ENCODE assay signal across 8 cellular contexts in the genomic region with DNA sequence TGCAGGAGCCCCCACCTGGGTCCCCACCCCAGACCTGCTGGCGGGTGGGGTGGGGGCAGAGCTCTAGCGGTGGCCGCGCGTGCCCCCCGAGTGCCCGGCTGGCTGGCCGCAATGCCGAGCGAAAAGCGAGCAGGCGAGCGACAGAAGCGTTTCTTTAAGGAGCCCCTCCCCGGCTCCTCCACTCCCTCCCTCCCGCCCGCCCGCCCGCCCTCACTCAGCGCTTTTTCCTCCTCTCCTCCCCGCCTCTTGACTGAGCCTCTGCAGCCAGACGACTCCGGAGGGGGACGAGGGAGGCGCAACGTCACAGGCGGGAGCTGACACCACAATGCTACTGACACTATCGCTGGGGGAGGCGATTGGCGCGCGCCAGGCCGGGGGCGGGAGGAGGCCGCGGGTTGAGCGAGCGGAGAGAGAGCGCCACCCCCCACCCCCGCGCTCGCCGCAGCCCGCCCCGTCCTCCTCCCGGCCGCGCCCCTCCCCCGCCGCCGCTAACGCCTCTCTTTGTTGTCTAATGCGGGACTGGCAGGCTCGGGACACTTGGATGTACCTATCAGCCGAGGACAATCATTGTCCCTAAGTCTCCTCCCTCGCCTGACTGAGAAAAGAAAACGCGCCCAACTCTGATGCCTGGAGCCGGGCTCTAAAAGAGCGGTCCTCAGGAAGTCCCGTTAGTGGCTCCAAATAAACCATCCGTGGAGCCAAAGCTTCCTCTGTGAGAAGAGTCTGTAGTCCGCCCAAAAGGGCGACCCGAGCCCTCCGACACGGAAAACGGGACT. TPM values are rescaled to one million over a fixed set of nuclear protein-coding genes. Genes with fewer than 3 reads are reported as not detected.
DNase-seq lines count a peak whose midpoint lies in the region; ATAC-seq and TF ChIP-seq lines count a peak whose summit lies in the region.

MEX3B (minus strand) TSS at position 127 of the 776 bp plus-strand sequence. CDS start 313 bp downstream, outside the sequence.

- peak within 1 kb of the TSS; percentile 86 to 98 (median 95) for H3K9ac ChIP-seq in BLaER1 treated with 17β-estradiol and CSF1 and Interleukin-3, amounts not matched to agents 10 nM and 100 nM

- no peaks in the 10 kb centered on the region for H3K9me3 ChIP-seq in BLaER1 treated with 17β-estradiol and CSF1 and Interleukin-3, amounts not matched to agents 10 nM and 100 nM (replicated peaks in 1 of 11)
- no peaks in the 10 kb centered on the region for H3K9me3 ChIP-seq in right lobe of liver

- intact Hi-C loops in activated CD4-positive, alpha-beta memory T cell treated with anti-CD3 and anti-CD28 coated beads for 36 hours (cut with micrococcal nuclease): loop anchor here (2.0 to 10.0 kb wide), 4 partner anchors 217 to 1351 kb away; partner anchors contain the start of genes ABHD17C, EFL1, SAXO2 and TLNRD1
- intact Hi-C loops in right lobe of liver (cut with DNase I): no loop called here

- H3K9me3 Mint-ChIP-seq in activated CD4-positive, alpha-beta memory T cell treated with anti-CD3 and anti-CD28 coated beads for 36 hours: no peaks in the 10 kb centered on the region

- no peak for TF ChIP-seq CTCF in right lobe of liver (IDR thresholded peaks at IDR 0.05)

- peak; percentile 85 for DNase-seq in NCI-H748 treated with DMSO at 0.1 percent for 48 hours (lab: John Stamatoyannopoulos, UW)
- DNase-seq in activated CD4-positive, alpha-beta memory T cell treated with anti-CD3 and anti-CD28 coated beads for 36 hours: peak; percentile 96
- DNase-seq in dermis microvascular lymphatic vessel endothelial cell (ENCODE audit: low read depth in 2 of 2): peak; percentile 88 to 99
- DNase-seq in right lobe of liver: peak; percentile 90 to 98 (median 94)
- DNase-seq in stimulated activated CD4-positive, alpha-beta T cell treated with anti-CD3 and anti-CD28 coated beads, Interleukin-4, amount 100 ng/mL, for 1 hour: peak; percentile 90

- peak within 1 kb of the TSS; percentile 81 to 99 (median 98) for H3K27ac ChIP-seq in BLaER1 treated with 17β-estradiol and CSF1 and Interleukin-3, amounts not matched to agents 10 nM and 100 nM
- peak within 1 kb of the TSS; percentile 72 to 83 (median 78) for H3K27ac ChIP-seq in right lobe of liver

- peaks cover 20 to 49% (median 43%) of the 10 kb centered on the region in 10 experiments for H3K4me1 ChIP-seq in BLaER1 treated with 17β-estradiol and CSF1 and Interleukin-3, amounts not matched to agents 10 nM and 100 nM
- H3K4me1 ChIP-seq in right lobe of liver: peaks cover 0 to under 1% (median 0%) of the 10 kb centered on the region in 4 donors

- peaks cover 16 to 47% (median 37%) of the 10 kb centered on the region in 11 experiments for H4K20me1 ChIP-seq in BLaER1 treated with 17β-estradiol and CSF1 and Interleukin-3, amounts not matched to agents 10 nM and 100 nM

- CTCF ChIA-PET in activated CD4-positive, alpha-beta memory T cell treated with anti-CD3 and anti-CD28 coated beads for 36 hours (lab: Charles Lee): interaction anchor here (0.6 to 0.9 kb wide), 3 partner anchors 564 to 938 kb away, joined by 3 to 4 read pairs (median 3); no protein-coding TSS in a partner anchor

- TF ChIP-seq POLR2A in right lobe of liver (IDR thresholded peaks at IDR 0.05): no peak

- H3K4me3 ChIP-seq in BLaER1 treated with 17β-estradiol and CSF1 and Interleukin-3, amounts not matched to agents 10 nM and 100 nM: peak within 1 kb of the TSS; percentile 90 to 99 (median 98)
- peak within 1 kb of the TSS; percentile 71 to 84 (median 75) for H3K4me3 ChIP-seq in right lobe of liver

- no peaks in the 10 kb centered on the region for H3K27me3 ChIP-seq in BLaER1 treated with 17β-estradiol and CSF1 and Interleukin-3, amounts not matched to agents 10 nM and 100 nM
- H3K27me3 ChIP-seq in right lobe of liver: peaks cover 0 to 11% of the 10 kb centered on the region in 2 donors

- ATAC-seq in GM19452 (IDR thresholded peaks at IDR 0.05; ENCODE audit: unreplicated experiment) (peak; percentile 65), HG03571 (IDR thresholded peaks at IDR 0.05; ENCODE audit: unreplicated experiment) (peak; percentile 70), right lobe of liver (peak; percentile 78 to 82 (median 81))

- H3K36me3 ChIP-seq in BLaER1 treated with 17β-estradiol and CSF1 and Interleukin-3, amounts not matched to agents 10 nM and 100 nM: peaks cover 12 to 30% (median 20%) of the 10 kb centered on the region in 11 experiments; a peak in 20 of 22 replicates
- H3K36me3 ChIP-seq in right lobe of liver: no peaks in the 10 kb centered on the region

- H3K4me3 Mint-ChIP-seq in activated CD4-positive, alpha-beta memory T cell treated with anti-CD3 and anti-CD28 coated beads for 36 hours: peak within 1 kb of the TSS; percentile 82

- 0% methylated on average over 1 of the region's 68 CpGs for WGBS in right lobe of liver (ENCODE audit: insufficient coverage, low coverage, low lambda C conversion rate, missing lambda C conversion rate)

- POLR2A ChIA-PET in activated CD4-positive, alpha-beta memory T cell treated with anti-CD3 and anti-CD28 coated beads for 36 hours (lab: Charles Lee): interaction anchor here (1.8 kb wide), 1 partner anchor 216 kb away, joined by 6 read pairs; the partner anchor contains the start of genes EFL1 and SAXO2

- peaks cover 21% of the 10 kb centered on the region for H3K27me3 Mint-ChIP-seq in activated CD4-positive, alpha-beta memory T cell treated with anti-CD3 and anti-CD28 coated beads for 36 hours

- peaks cover 2% of the 10 kb centered on the region for H3K36me3 Mint-ChIP-seq in activated CD4-positive, alpha-beta memory T cell treated with anti-CD3 and anti-CD28 coated beads for 36 hours

- peak within 1 kb of the TSS; percentile 80 for H3K27ac Mint-ChIP-seq in activated CD4-positive, alpha-beta memory T cell treated with anti-CD3 and anti-CD28 coated beads for 36 hours

- peaks cover 12% of the 10 kb centered on the region for H3K4me1 Mint-ChIP-seq in activated CD4-positive, alpha-beta memory T cell treated with anti-CD3 and anti-CD28 coated beads for 36 hours (ENCODE audit: low read depth)

- H3K4me2 ChIP-seq in BLaER1 treated with 17β-estradiol and CSF1 and Interleukin-3, amounts not matched to agents 10 nM and 100 nM: peak within 1 kb of the TSS; percentile 86 to 98 (median 94)

RNA-seq across cellular contexts. Expression of gene MEX3B, which starts in this region (rescaled TPM):
- total RNA-seq in activated CD4-positive, alpha-beta memory T cell treated with anti-CD3 and anti-CD28 coated beads for 36 hours: under 1 TPM; 0.67 to 0.82 TPM
- total RNA-seq in dermis microvascular lymphatic vessel endothelial cell (4.1 and 6.6 TPM in 2 replicates), right lobe of liver (1 to 10 TPM in 3 of 6 experiments, under 1 TPM in 3; 0.39 to 1.7 (median 0.84) TPM)

Comparison
In these comparisons a context has a peak if more than half of its experiments do, and no peak if none do; other contexts are left out.
1. Peak in every context shown above with its lines: DNase-seq, ATAC-seq, H3K4me3 ChIP-seq and H3K27ac ChIP-seq.
2. Peak in DNase-seq in activated CD4-positive, alpha-beta memory T cell treated with anti-CD3 and anti-CD28 coated beads for 36 hours; RNA of the gene not detected or under 1 TPM.